15 cellular contexts compared by ENCODE assay signal in genomic region chr1:99218999-99219398, GRCh38. TPM values are rescaled to one million over a fixed set of nuclear protein-coding genes. Genes with fewer than 3 reads are reported as not detected.
DNase-seq lines count a peak whose midpoint lies in the region; ATAC-seq lines count a peak whose summit lies in the region.
"Had no signal": no experiment of that assay in that cellular context is flagged by ENCODE, and none has a peak within 500 bp of the region (broad histone marks: within the 10 kb centered on the region; RNA-seq: fewer than 3 reads in every experiment).

No MANE protein-coding gene starts in this region.

- H3K4me1 ChIP-seq in trophoblast cell (ENCODE audit: control insufficient read depth in 1 of 2, insufficient read depth in 2 of 2, low read length in 2 of 2), result no peaks in the 10 kb centered on the region

- H2BK12ac ChIP-seq in trophoblast cell (ENCODE audit: low read length), result no peak overlapping the region

- H4K91ac ChIP-seq in trophoblast cell (ENCODE audit: low read depth, low read length), result no peak overlapping the region

- H3K23ac ChIP-seq in trophoblast cell (ENCODE audit: low read length), result no peak overlapping the region

- H3K4me3 Mint-ChIP-seq in memory B cell, result no peak overlapping the region
- H3K4me3 Mint-ChIP-seq: naive thymus-derived CD8-positive, alpha-beta T cell; T-helper 1 cell treated with Interleukin-12 subunit alpha and Interleukin-12 subunit beta and Interleukin-4 antibody, amounts not matched to agents 30 μg/mL and 1 μg/mL, for 36 hours had no signal

- ATAC-seq in GM19035 (IDR thresholded peaks at IDR 0.05; ENCODE audit: unreplicated experiment), result peak; percentile 69
- peak; percentile 81 for ATAC-seq in GM21737 (IDR thresholded peaks at IDR 0.05; ENCODE audit: unreplicated experiment)
- ATAC-seq in HG03135 (IDR thresholded peaks at IDR 0.05; ENCODE audit: unreplicated experiment), result peak; percentile 94
- peak; percentile 85 for ATAC-seq in memory B cell (ENCODE audit: low read depth)
- ATAC-seq: naive thymus-derived CD8-positive, alpha-beta T cell had no signal

- H3K27ac ChIP-seq in substantia nigra (ENCODE audit: low read depth, low read length, poor library complexity, severe bottlenecking), result no peak overlapping the region
- H3K27ac ChIP-seq in trophoblast cell (ENCODE audit: low read depth, low read length), result no peak overlapping the region
- H3K27ac ChIP-seq: coronary artery, skin epidermis had no signal

- no peak overlapping the region for H2AFZ ChIP-seq in trophoblast cell (ENCODE audit: insufficient read depth, low read length, poor library complexity)

- H3K18ac ChIP-seq in trophoblast cell (ENCODE audit: low read length), result no peak overlapping the region

- H2AK5ac ChIP-seq in trophoblast cell (ENCODE audit: low read length), result no peak overlapping the region

- no peak overlapping the region for H3K4me2 ChIP-seq in trophoblast cell (ENCODE audit: low read length)

- H3K79me1 ChIP-seq in trophoblast cell (ENCODE audit: low read length), result no peaks in the 10 kb centered on the region

- H4K8ac ChIP-seq in trophoblast cell (ENCODE audit: low read depth, low read length), result no peak overlapping the region

- H3K79me2 ChIP-seq in trophoblast cell (ENCODE audit: control insufficient read depth, insufficient read depth, low read length, poor library complexity), result no peaks in the 10 kb centered on the region

- peaks cover 5% of the 10 kb centered on the region for H3K9me3 Mint-ChIP-seq in memory B cell

- H3K27ac Mint-ChIP-seq in memory B cell, result peak overlapping the region; percentile 43
- H3K27ac Mint-ChIP-seq: naive thymus-derived CD8-positive, alpha-beta T cell; T-helper 1 cell treated with Interleukin-12 subunit alpha and Interleukin-12 subunit beta and Interleukin-4 antibody, amounts not matched to agents 30 μg/mL and 1 μg/mL, for 36 hours had no signal

- peaks cover 2% of the 10 kb centered on the region for H3K36me3 Mint-ChIP-seq in memory B cell

- H2BK5ac ChIP-seq in trophoblast cell (ENCODE audit: low read depth, low read length, poor library complexity), result no peak overlapping the region

- H3K4me1 Mint-ChIP-seq in memory B cell, result peaks cover 4% of the 10 kb centered on the region
- H3K4me1 Mint-ChIP-seq: naive thymus-derived CD8-positive, alpha-beta T cell had no signal

- H3K9me3 ChIP-seq in trophoblast cell (ENCODE audit: insufficient read depth, low read depth, low read length), result no peaks in the 10 kb centered on the region

- no peaks in the 10 kb centered on the region for H3K36me3 ChIP-seq in trophoblast cell (ENCODE audit: control insufficient read depth in 1 of 2, insufficient read depth in 2 of 2, low read length in 2 of 2)

- H3K27me3 Mint-ChIP-seq in memory B cell, result no peaks in the 10 kb centered on the region

- DNase-seq in memory B cell (ENCODE audit: low spot score in 2 of 2), result no peak
- no peak for DNase-seq in substantia nigra (lab: John Stamatoyannopoulos, UW)
- DNase-seq in trophoblast cell, result no peak
- no peak for DNase-seq in A172 (ENCODE audit: low spot score)
- DNase-seq in NCI-H526 (lab: John Stamatoyannopoulos, UW), result no peak
- DNase-seq: kidney; naive thymus-derived CD8-positive, alpha-beta T cell; NCI-H1105 had no signal

- no peak overlapping the region for H3K4me3 ChIP-seq in trophoblast cell (ENCODE audit: low read depth, low read length)
- H3K4me3 ChIP-seq: coronary artery, skin epidermis had no signal

- H4K12ac ChIP-seq in trophoblast cell (ENCODE audit: low read depth, low read length), result no peak overlapping the region

- no peak overlapping the region for H3K9ac ChIP-seq in trophoblast cell (ENCODE audit: low read length)

- no peak overlapping the region for H3K4ac ChIP-seq in trophoblast cell (ENCODE audit: low read depth, low read length)

- H2BK120ac ChIP-seq in trophoblast cell (ENCODE audit: insufficient read depth, low read length, poor library complexity), result no peak overlapping the region

- no peak overlapping the region for H3K14ac ChIP-seq in trophoblast cell (ENCODE audit: low read length)

- no peaks in the 10 kb centered on the region for H3K27me3 ChIP-seq in trophoblast cell (ENCODE audit: insufficient read depth, low read length)

RNA-seq across cellular contexts. Expression of gene PLPPR4, which starts 45.3 kb away (rescaled TPM):
- polyA plus RNA-seq in trophoblast cell (2013), result 0.10 and 0.12 TPM in 2 replicates
- total RNA-seq in A172 (2014; rRNA removed; shearing (Covaris generic)), result 0.29 and 0.57 TPM in 2 replicates
- total RNA-seq: naive thymus-derived CD8-positive, alpha-beta T cell; OCI-LY7 had no signal
- polyA plus RNA-seq: naive thymus-derived CD8-positive, alpha-beta T cell had no signal
